ENCODE assay signal across 14 cellular contexts in genomic region chr15:66770518-66771350, GRCh38.
DNase-seq lines count a peak whose midpoint lies in the region; ATAC-seq and TF ChIP-seq lines count a peak whose summit lies in the region.
"Had no signal": no experiment of that assay in that cellular context is flagged by ENCODE, and none has a peak within 500 bp of the region (broad histone marks: within the 10 kb centered on the region; RNA-seq: fewer than 3 reads in every experiment).

No MANE protein-coding gene starts in this region.

- ATAC-seq in HG02798 (IDR thresholded peaks at IDR 0.05; ENCODE audit: poor library complexity, unreplicated experiment): no peak
- no peak for ATAC-seq in HG03039 (IDR thresholded peaks at IDR 0.05; ENCODE audit: unreplicated experiment)
- no peak for ATAC-seq in upper lobe of right lung
- no peak for ATAC-seq in HG03469 (IDR thresholded peaks at IDR 0.05; ENCODE audit: unreplicated experiment)
- ATAC-seq: stimulated activated effector memory CD8-positive, alpha-beta T cell treated with anti-CD3 and anti-CD28 coated beads, Interleukin-12 subunit alpha, Interleukin-12 subunit beta, amount 100 ng/mL, for 72 hours; T-helper 17 cell had no signal

- H3K27me3 ChIP-seq in HUES64 (ENCODE audit: insufficient read depth, low read length): no peaks in the 10 kb centered on the region
- H3K27me3 ChIP-seq in adipocyte (replicated peaks; ENCODE audit: control insufficient read depth, insufficient read depth, low read length): no peaks in the 10 kb centered on the region
- no peaks in the 10 kb centered on the region for H3K27me3 ChIP-seq in transverse colon
- H3K27me3 ChIP-seq in upper lobe of right lung: no peaks in the 10 kb centered on the region
- H3K27me3 ChIP-seq: ascending aorta had no signal

- no peaks in the 10 kb centered on the region for H3K36me3 ChIP-seq in HUES64 (ENCODE audit: insufficient read depth, low read length)
- H3K36me3 ChIP-seq in adipocyte (ENCODE audit: control insufficient read depth, insufficient read depth, low read length, severe bottlenecking): peaks cover 23% of the 10 kb centered on the region
- no peaks in the 10 kb centered on the region for H3K36me3 ChIP-seq in transverse colon
- H3K36me3 ChIP-seq in upper lobe of right lung: no peaks in the 10 kb centered on the region
- H3K36me3 ChIP-seq: ascending aorta had no signal

- no peak for TF ChIP-seq CTCF in mesothelial cell of epicardium (IDR thresholded peaks at IDR 0.05; ENCODE audit: unreplicated experiment)
- no peak for TF ChIP-seq CTCF in transverse colon (IDR thresholded peaks at IDR 0.05)
- TF ChIP-seq CTCF in upper lobe of right lung (IDR thresholded peaks at IDR 0.05): no peak

- TF ChIP-seq EP300 in transverse colon (IDR thresholded peaks at IDR 0.05; ENCODE audit: low read depth): no peak

- TF ChIP-seq POLR2A in transverse colon (IDR thresholded peaks at IDR 0.05): no peak

- in situ Hi-C loops in transverse colon (cut with MboI; ENCODE audit: low pct_ligation_motif_present in 1 of 4, low pct_unique_long_range_greater_than_20kb in 1 of 4, low sequenced_read_pairs in 3 of 4): loop anchor here in 2 of 4 donors (10.0 to 25.0 kb wide), 2 partner anchors 156 to 158 kb away; no protein-coding TSS in a partner anchor

- H3K4me3 ChIP-seq in HUES64 (ENCODE audit: low read length): no peak overlapping the region
- H3K4me3 ChIP-seq in adipocyte (ENCODE audit: low read length): no peak overlapping the region
- H3K4me3 ChIP-seq in transverse colon: no peak overlapping the region
- H3K4me3 ChIP-seq in upper lobe of right lung: no peak overlapping the region
- H3K4me3 ChIP-seq: ascending aorta had no signal

- H3K27me3 Mint-ChIP-seq in mesothelial cell of epicardium (ENCODE audit: low read depth): no peaks in the 10 kb centered on the region

- H3K27ac ChIP-seq in HUES64 (ENCODE audit: low read depth, low read length) (peak overlapping the region; percentile 69), transverse colon (peak overlapping the region; percentile 77 to 78 (median 78)), upper lobe of right lung (no peak overlapping the region)

- intact Hi-C loops in transverse colon (cut with DNase I; ENCODE audit: low total_unique reads) (loop anchor here (5.0 to 10.0 kb wide), 3 partner anchors 53 to 156 kb away; partner anchors contain the start of gene SMAD6), upper lobe of right lung (cut with DNase I) (loop anchor here (10.0 kb wide), 1 partner anchor 156 kb away; no protein-coding TSS in a partner anchor)

- H3K4me1 Mint-ChIP-seq in mesothelial cell of epicardium: peaks cover 85% of the 10 kb centered on the region
- H3K4me1 Mint-ChIP-seq: stimulated activated effector memory CD8-positive, alpha-beta T cell treated with anti-CD3 and anti-CD28 coated beads, Interleukin-12 subunit alpha, Interleukin-12 subunit beta, amount 100 ng/mL, for 72 hours; T-helper 17 cell had no signal

- H3K27ac Mint-ChIP-seq in mesothelial cell of epicardium: peak overlapping the region; percentile 93
- H3K27ac Mint-ChIP-seq: stimulated activated effector memory CD8-positive, alpha-beta T cell treated with anti-CD3 and anti-CD28 coated beads, Interleukin-12 subunit alpha, Interleukin-12 subunit beta, amount 100 ng/mL, for 72 hours; T-helper 17 cell had no signal

- H3K9ac ChIP-seq in HUES64 (ENCODE audit: low read depth, low read length) (0 out of 2 replicates have a peak overlapping the region, but pooled peaks have one; percentile 7), adipocyte (ENCODE audit: low read length) (peak overlapping the region; percentile 32)

- H3K9me3 ChIP-seq in HUES64 (ENCODE audit: insufficient read depth, low read depth, low read length) (no peaks in the 10 kb centered on the region), adipocyte (ENCODE audit: control insufficient read depth, low read length) (no peaks in the 10 kb centered on the region), transverse colon (no peaks in the 10 kb centered on the region), upper lobe of right lung (no peaks in the 10 kb centered on the region)
- H3K9me3 ChIP-seq: ascending aorta had no signal

- DNase-seq in adipocyte (ENCODE audit: low read depth) (no peak), mesothelial cell of epicardium (ENCODE audit: low spot score in 2 of 2, unreplicated experiment in 2 of 2) (no peak), transverse colon (peak; percentile 36), upper lobe of right lung (no peak)
- DNase-seq: activated CD4-positive, alpha-beta T cell treated with anti-CD3 and anti-CD28 coated beads, Interleukin-2, amount 50 U/mL, for 1 hour; HCEC 1CT; stimulated activated CD4-positive, alpha-beta T cell treated with anti-CD3 and anti-CD28 coated beads, Interleukin-4, amount 100 ng/mL, for 24 hours; T-helper 17 cell had no signal

- H3K4me1 ChIP-seq in HUES64 (ENCODE audit: insufficient read depth, low read length) (peaks cover 46% of the 10 kb centered on the region), adipocyte (ENCODE audit: control insufficient read depth, insufficient read depth, low read length) (peaks cover 86% of the 10 kb centered on the region), transverse colon (peaks cover 43 to 67% (median 59%) of the 10 kb centered on the region in 4 donors), upper lobe of right lung (peaks cover 70% of the 10 kb centered on the region)

- H3K4me3 Mint-ChIP-seq in mesothelial cell of epicardium: no peak overlapping the region
- H3K4me3 Mint-ChIP-seq: stimulated activated effector memory CD8-positive, alpha-beta T cell treated with anti-CD3 and anti-CD28 coated beads, Interleukin-12 subunit alpha, Interleukin-12 subunit beta, amount 100 ng/mL, for 72 hours; T-helper 17 cell had no signal

- peaks cover 2% of the 10 kb centered on the region for H3K36me3 Mint-ChIP-seq in mesothelial cell of epicardium
- H3K36me3 Mint-ChIP-seq: stimulated activated effector memory CD8-positive, alpha-beta T cell treated with anti-CD3 and anti-CD28 coated beads, Interleukin-12 subunit alpha, Interleukin-12 subunit beta, amount 100 ng/mL, for 72 hours had no signal

- H3K9me3 Mint-ChIP-seq in mesothelial cell of epicardium: no peaks in the 10 kb centered on the region
- H3K9me3 Mint-ChIP-seq: stimulated activated effector memory CD8-positive, alpha-beta T cell treated with anti-CD3 and anti-CD28 coated beads, Interleukin-12 subunit alpha, Interleukin-12 subunit beta, amount 100 ng/mL, for 72 hours had no signal

- 71% methylated on average over 14 of the region's 14 CpGs for WGBS in HUES64
- 54% methylated on average over 14 of the region's 14 CpGs; no CpG with 5 or more reads in 1 of the 2 donors for WGBS in transverse colon (ENCODE audit: low coverage in 1 of 2), 2 donors
